Comparison of ENCODE assay signal across 18 cellular contexts in genomic region chr7:98209166-98209920, GRCh38. TPM values are rescaled to one million over a fixed set of nuclear protein-coding genes. Genes with fewer than 3 reads are reported as not detected.
DNase-seq lines count a peak whose midpoint lies in the region; ATAC-seq and TF ChIP-seq lines count a peak whose summit lies in the region.
"Had no signal": no experiment of that assay in that cellular context is flagged by ENCODE, and none has a peak within 500 bp of the region (broad histone marks: within the 10 kb centered on the region; RNA-seq: fewer than 3 reads in every experiment).

No MANE protein-coding gene starts in this region.

- H3K36me3 ChIP-seq in left lung (peaks cover 0 to 35% of the 10 kb centered on the region in 2 donors), upper lobe of right lung (peaks cover 27% of the 10 kb centered on the region)

- DNase-seq in activated naive CD4-positive, alpha-beta T cell treated with anti-CD3 and anti-CD28 coated beads, Interleukin-2, amount 50 U/mL, for 72 hours (ENCODE audit: low spot score in 2 of 2) = no peak
- DNase-seq in WTC11 (ENCODE audit: low spot score) (peak; percentile 8), left lung (peak; percentile 13 to 24), upper lobe of right lung (peak; percentile 38), GF-D8 (lab: John Stamatoyannopoulos, UW) (no peak)
- DNase-seq in NK-92 treated with Interleukin-12 subunit alpha and Interleukin-12 subunit beta, amount 100 ng/mL, for 24 hours (lab: John Stamatoyannopoulos, UW) = no peak
- DNase-seq: activated CD4-positive, alpha-beta T cell treated with anti-CD3 and anti-CD28 coated beads, Interleukin-2, amount 50 U/mL, for 1 hour; activated naive CD4-positive, alpha-beta T cell; caudate nucleus; DMS79; foreskin fibroblast; IMR-90; stimulated activated CD4-positive, alpha-beta T cell treated with anti-CD3 and anti-CD28 coated beads, Interleukin-1b, Interleukin-23, amount 100 ng/mL, for 48 hours had no signal

- no peaks in the 10 kb centered on the region for H3K9me3 ChIP-seq in left lung
- no peaks in the 10 kb centered on the region for H3K9me3 ChIP-seq in upper lobe of right lung
- H3K9me3 ChIP-seq: tibial nerve had no signal

- H3K4me3 Mint-ChIP-seq in activated naive CD4-positive, alpha-beta T cell treated with anti-CD3 and anti-CD28 coated beads, Interleukin-2, amount 50 U/mL, for 24 hours = peak overlapping the region; percentile 33
- peak overlapping the region; percentile 64 for H3K4me3 Mint-ChIP-seq in WTC11

- POLR2A ChIA-PET in WTC11 (lab: Charles Lee) = interaction anchor here (0.6 kb wide), 1 partner anchor 78 kb away, joined by 3 read pairs; no protein-coding TSS in a partner anchor

- intact Hi-C loops in left lung (cut with DNase I) (no loop called here), upper lobe of right lung (cut with DNase I) (no loop called here)

- no peak overlapping the region for H3K27ac Mint-ChIP-seq in activated naive CD4-positive, alpha-beta T cell treated with anti-CD3 and anti-CD28 coated beads, Interleukin-2, amount 50 U/mL, for 24 hours
- H3K27ac Mint-ChIP-seq in activated naive CD4-positive, alpha-beta T cell treated with anti-CD3 and anti-CD28 coated beads, Interleukin-2, amount 50 U/mL, for 72 hours = no peak overlapping the region
- no peak overlapping the region; the same call in 1 of the 2 replicates for H3K27ac Mint-ChIP-seq in WTC11

- H3K36me3 Mint-ChIP-seq in activated naive CD4-positive, alpha-beta T cell treated with anti-CD3 and anti-CD28 coated beads, Interleukin-2, amount 50 U/mL, for 24 hours = peaks cover 6% of the 10 kb centered on the region
- peaks cover 0 to 17% of the 10 kb centered on the region in 2 donors for H3K36me3 Mint-ChIP-seq in activated naive CD4-positive, alpha-beta T cell treated with anti-CD3 and anti-CD28 coated beads, Interleukin-2, amount 50 U/mL, for 72 hours
- peaks cover 15% of the 10 kb centered on the region for H3K36me3 Mint-ChIP-seq in WTC11

- H3K27ac ChIP-seq in left lung (no peak overlapping the region), upper lobe of right lung (no peak overlapping the region)
- H3K27ac ChIP-seq: tibial nerve had no signal

- no peak for ATAC-seq in activated naive CD4-positive, alpha-beta T cell treated with anti-CD3 and anti-CD28 coated beads, Interleukin-2, amount 50 U/mL, for 72 hours
- ATAC-seq in WTC11 (no peak), left lung (no peak), upper lobe of right lung (no peak), HG03520 (IDR thresholded peaks at IDR 0.05; ENCODE audit: unreplicated experiment) (no peak)
- ATAC-seq: right cardiac atrium, Right ventricle myocardium inferior had no signal

- H3K4me1 ChIP-seq in left lung = peaks cover 0 to 8% of the 10 kb centered on the region in 2 donors
- H3K4me1 ChIP-seq in upper lobe of right lung = no peaks in the 10 kb centered on the region

- H3K4me3 ChIP-seq in left lung (no peak overlapping the region), upper lobe of right lung (no peak overlapping the region)
- H3K4me3 ChIP-seq: tibial nerve had no signal

- peaks cover 0 to 28% of the 10 kb centered on the region in 2 donors for H3K27me3 ChIP-seq in left lung
- no peaks in the 10 kb centered on the region for H3K27me3 ChIP-seq in upper lobe of right lung

- CTCF ChIA-PET in WTC11 (lab: Charles Lee) = interaction anchor here (0.8 kb wide), 1 partner anchor 669 kb away, joined by 4 read pairs; the partner anchor contains the start of gene TRRAP

- H3K27me3 Mint-ChIP-seq in activated naive CD4-positive, alpha-beta T cell treated with anti-CD3 and anti-CD28 coated beads, Interleukin-2, amount 50 U/mL, for 24 hours = no peaks in the 10 kb centered on the region
- no peaks in the 10 kb centered on the region for H3K27me3 Mint-ChIP-seq in WTC11 (ENCODE audit: low read depth)

- peaks cover 23% of the 10 kb centered on the region for H3K4me1 Mint-ChIP-seq in activated naive CD4-positive, alpha-beta T cell treated with anti-CD3 and anti-CD28 coated beads, Interleukin-2, amount 50 U/mL, for 24 hours
- H3K4me1 Mint-ChIP-seq in WTC11 = 0 out of 2 replicates have a peak, but pooled peaks cover 4% of the 10 kb centered on the region

- TF ChIP-seq CTCF in WTC11 (IDR thresholded peaks at IDR 0.05) (no peak), left lung (IDR thresholded peaks at IDR 0.05) (no peak), upper lobe of right lung (IDR thresholded peaks at IDR 0.05) (no peak)

- H3K9me3 Mint-ChIP-seq in activated naive CD4-positive, alpha-beta T cell treated with anti-CD3 and anti-CD28 coated beads, Interleukin-2, amount 50 U/mL, for 24 hours = no peaks in the 10 kb centered on the region
- H3K9me3 Mint-ChIP-seq in activated naive CD4-positive, alpha-beta T cell treated with anti-CD3 and anti-CD28 coated beads, Interleukin-2, amount 50 U/mL, for 72 hours = no peaks in the 10 kb centered on the region
- H3K9me3 Mint-ChIP-seq in WTC11 = no peaks in the 10 kb centered on the region

TF ChIP-seq in WTC11, 78 proteins besides CTCF, POLR2A, EP300 and RAD21:
- TF ChIP-seq ZBTB21 (CRISPR knock-in tag; IDR thresholded peaks at IDR 0.05; ENCODE audit: borderline replicate concordance) = no peak
- TF ChIP-seq NR2C2 (CRISPR knock-in tag; IDR thresholded peaks at IDR 0.05) = no peak
- TF ChIP-seq ZNF121 (CRISPR knock-in tag; IDR thresholded peaks at IDR 0.05) = peak; percentile 91
- no peak for TF ChIP-seq ZNF671 (CRISPR knock-in tag; IDR thresholded peaks at IDR 0.05)
- TF ChIP-seq, protein P1, sequence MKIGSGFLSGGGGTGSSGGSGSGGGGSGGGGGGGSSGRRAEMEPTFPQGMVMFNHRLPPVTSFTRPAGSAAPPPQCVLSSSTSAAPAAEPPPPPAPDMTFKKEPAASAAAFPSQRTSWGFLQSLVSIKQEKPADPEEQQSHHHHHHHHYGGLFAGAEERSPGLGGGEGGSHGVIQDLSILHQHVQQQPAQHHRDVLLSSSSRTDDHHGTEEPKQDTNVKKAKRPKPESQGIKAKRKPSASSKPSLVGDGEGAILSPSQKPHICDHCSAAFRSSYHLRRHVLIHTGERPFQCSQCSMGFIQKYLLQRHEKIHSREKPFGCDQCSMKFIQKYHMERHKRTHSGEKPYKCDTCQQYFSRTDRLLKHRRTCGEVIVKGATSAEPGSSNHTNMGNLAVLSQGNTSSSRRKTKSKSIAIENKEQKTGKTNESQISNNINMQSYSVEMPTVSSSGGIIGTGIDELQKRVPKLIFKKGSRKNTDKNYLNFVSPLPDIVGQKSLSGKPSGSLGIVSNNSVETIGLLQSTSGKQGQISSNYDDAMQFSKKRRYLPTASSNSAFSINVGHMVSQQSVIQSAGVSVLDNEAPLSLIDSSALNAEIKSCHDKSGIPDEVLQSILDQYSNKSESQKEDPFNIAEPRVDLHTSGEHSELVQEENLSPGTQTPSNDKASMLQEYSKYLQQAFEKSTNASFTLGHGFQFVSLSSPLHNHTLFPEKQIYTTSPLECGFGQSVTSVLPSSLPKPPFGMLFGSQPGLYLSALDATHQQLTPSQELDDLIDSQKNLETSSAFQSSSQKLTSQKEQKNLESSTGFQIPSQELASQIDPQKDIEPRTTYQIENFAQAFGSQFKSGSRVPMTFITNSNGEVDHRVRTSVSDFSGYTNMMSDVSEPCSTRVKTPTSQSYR (CRISPR knock-in tag; IDR thresholded peaks at IDR 0.05) = no peak
- TF ChIP-seq, protein P2, sequence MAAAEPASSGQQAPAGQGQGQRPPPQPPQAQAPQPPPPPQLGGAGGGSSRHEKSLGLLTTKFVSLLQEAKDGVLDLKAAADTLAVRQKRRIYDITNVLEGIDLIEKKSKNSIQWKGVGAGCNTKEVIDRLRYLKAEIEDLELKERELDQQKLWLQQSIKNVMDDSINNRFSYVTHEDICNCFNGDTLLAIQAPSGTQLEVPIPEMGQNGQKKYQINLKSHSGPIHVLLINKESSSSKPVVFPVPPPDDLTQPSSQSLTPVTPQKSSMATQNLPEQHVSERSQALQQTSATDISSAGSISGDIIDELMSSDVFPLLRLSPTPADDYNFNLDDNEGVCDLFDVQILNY (CRISPR knock-in tag; IDR thresholded peaks at IDR 0.05) = no peak
- TF ChIP-seq MYBL2 (CRISPR knock-in tag; IDR thresholded peaks at IDR 0.05) = no peak
- TF ChIP-seq NR1H2 (CRISPR knock-in tag; IDR thresholded peaks at IDR 0.05) = no peak
TF ChIP-seq in WTC11: peak in this region for 1.

RNA-seq across cellular contexts. Expression of gene BHLHA15, which starts 1.9 kb away (rescaled TPM):
- total RNA-seq in activated naive CD4-positive, alpha-beta T cell treated with anti-CD3 and anti-CD28 coated beads, Interleukin-2, amount 50 U/mL, for 72 hours = under 1 TPM in 1 of 2 donors, not detected in 1; 0.66 TPM
- total RNA-seq in WTC11 (2021) = 2.7 to 3.3 TPM (median 2.8 TPM) in 3 replicates
- total RNA-seq in left lung = 1 to 10 TPM in 1 of 2 donors, under 1 TPM in 1; 0.87 to 2.4 TPM
- 0.81 TPM for total RNA-seq in upper lobe of right lung
- total RNA-seq: IMR-90, Right ventricle myocardium inferior, tibial nerve had no signal

RNA-seq across cellular contexts. Expression of gene TECPR1, which starts 42.7 kb away (rescaled TPM):
- 10 to 100 TPM; 37.9 to 62.0 TPM for total RNA-seq in activated naive CD4-positive, alpha-beta T cell treated with anti-CD3 and anti-CD28 coated beads, Interleukin-2, amount 50 U/mL, for 72 hours
- total RNA-seq in WTC11 (2021) (17.6 to 21.5 TPM (median 18.4 TPM) in 3 replicates), left lung (10 to 100 TPM; 40.0 to 67.4 TPM), upper lobe of right lung (55.2 TPM)

Comparison
In these comparisons a context has a peak if more than half of its experiments do, and no peak if none do; other contexts are left out.
1. DNase-seq: peak in WTC11 (single experiment), left lung (2 of 2) and upper lobe of right lung (single experiment); none in activated naive CD4-positive, alpha-beta T cell treated with anti-CD3 and anti-CD28 coated beads, Interleukin-2, amount 50 U/mL, for 72 hours (0 of 2), GF-D8 (single experiment) and NK-92 treated with Interleukin-12 subunit alpha and Interleukin-12 subunit beta, amount 100 ng/mL, for 24 hours (single experiment).